Comparison of ENCODE assay signal across 1 cellular context in the genomic region with DNA sequence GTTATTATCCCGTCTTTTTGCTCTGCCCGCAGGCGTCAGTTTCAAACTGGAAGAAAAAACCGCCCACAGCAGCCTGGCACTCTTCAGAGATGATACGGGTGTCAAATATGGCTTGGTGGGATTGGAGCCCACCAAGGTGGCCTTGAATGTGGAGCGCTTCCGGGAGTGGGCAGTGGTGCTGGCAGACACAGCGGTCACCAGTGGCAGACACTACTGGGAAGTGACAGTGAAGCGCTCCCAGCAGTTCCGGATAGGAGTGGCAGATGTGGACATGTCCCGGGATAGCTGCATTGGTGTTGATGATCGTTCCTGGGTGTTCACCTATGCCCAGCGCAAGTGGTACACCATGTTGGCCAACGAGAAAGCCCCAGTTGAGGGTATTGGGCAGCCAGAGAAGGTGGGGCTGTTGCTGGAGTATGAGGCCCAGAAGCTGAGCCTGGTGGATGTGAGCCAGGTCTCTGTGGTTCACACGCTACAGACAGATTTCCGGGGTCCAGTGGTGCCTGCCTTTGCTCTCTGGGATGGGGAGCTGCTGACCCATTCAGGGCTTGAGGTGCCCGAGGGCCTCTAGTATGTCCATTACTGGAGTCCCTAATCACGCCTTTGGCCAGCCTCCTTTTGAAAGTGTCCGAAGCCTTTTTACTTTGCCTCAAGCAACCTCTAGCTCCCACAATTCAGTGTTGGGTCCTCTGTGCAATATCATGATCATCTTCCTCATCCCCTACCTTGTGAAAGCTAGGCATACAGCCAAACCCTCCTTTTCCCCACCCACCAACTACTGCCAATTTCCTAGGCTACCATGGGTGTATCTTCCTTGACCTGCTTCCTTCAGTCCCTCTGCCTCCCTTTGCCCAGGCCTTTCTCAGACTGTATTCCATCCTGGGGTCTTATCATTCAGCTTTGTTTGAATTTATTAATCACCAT.
TF ChIP-seq lines count a peak whose summit lies in the region.

No MANE protein-coding gene starts in this region.

TF ChIP-seq in SK-N-SH, 30 proteins besides CTCF, POLR2A, EP300 and RAD21 (continued from another document):
- TF ChIP-seq, protein P1, sequence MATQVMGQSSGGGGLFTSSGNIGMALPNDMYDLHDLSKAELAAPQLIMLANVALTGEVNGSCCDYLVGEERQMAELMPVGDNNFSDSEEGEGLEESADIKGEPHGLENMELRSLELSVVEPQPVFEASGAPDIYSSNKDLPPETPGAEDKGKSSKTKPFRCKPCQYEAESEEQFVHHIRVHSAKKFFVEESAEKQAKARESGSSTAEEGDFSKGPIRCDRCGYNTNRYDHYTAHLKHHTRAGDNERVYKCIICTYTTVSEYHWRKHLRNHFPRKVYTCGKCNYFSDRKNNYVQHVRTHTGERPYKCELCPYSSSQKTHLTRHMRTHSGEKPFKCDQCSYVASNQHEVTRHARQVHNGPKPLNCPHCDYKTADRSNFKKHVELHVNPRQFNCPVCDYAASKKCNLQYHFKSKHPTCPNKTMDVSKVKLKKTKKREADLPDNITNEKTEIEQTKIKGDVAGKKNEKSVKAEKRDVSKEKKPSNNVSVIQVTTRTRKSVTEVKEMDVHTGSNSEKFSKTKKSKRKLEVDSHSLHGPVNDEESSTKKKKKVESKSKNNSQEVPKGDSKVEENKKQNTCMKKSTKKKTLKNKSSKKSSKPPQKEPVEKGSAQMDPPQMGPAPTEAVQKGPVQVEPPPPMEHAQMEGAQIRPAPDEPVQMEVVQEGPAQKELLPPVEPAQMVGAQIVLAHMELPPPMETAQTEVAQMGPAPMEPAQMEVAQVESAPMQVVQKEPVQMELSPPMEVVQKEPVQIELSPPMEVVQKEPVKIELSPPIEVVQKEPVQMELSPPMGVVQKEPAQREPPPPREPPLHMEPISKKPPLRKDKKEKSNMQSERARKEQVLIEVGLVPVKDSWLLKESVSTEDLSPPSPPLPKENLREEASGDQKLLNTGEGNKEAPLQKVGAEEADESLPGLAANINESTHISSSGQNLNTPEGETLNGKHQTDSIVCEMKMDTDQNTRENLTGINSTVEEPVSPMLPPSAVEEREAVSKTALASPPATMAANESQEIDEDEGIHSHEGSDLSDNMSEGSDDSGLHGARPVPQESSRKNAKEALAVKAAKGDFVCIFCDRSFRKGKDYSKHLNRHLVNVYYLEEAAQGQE (IDR thresholded peaks at IDR 0.05; ENCODE audit: low read depth, low read length), result no peak
- no peak for TF ChIP-seq YY1 (IDR thresholded peaks at IDR 0.05; ENCODE audit: low read depth)
- no peak for TF ChIP-seq NRF1 (IDR thresholded peaks at IDR 0.05; ENCODE audit: low read depth, low read length)
TF ChIP-seq in SK-N-SH: peak in this region for 0.
